Comparison of ENCODE assay signal across 18 cellular contexts in the genomic region with DNA sequence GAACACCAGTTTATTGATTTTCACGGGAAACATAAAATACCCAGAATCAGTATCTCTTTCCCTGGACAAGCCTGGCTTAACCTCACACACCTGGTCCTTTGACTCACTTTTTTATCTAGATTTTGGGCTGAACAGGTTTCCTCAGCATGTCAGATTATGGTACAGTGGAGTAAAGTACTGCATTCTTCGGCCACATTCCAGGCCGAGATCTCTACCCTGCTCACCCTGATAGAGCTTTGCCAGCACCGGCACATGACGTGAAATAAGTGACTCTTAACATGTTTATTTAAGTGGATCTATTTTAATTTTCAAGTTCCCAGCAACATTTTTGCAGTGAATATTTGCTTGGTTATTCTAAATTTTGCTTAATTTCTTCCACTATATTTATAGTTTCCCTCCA.
"Had no signal": no experiment of that assay in that cellular context is flagged by ENCODE, and none has a peak within 500 bp of the region (broad histone marks: within the 10 kb centered on the region; RNA-seq: fewer than 3 reads in every experiment).

No MANE protein-coding gene starts in this region.

- H3K9me3 Mint-ChIP-seq: natural killer cell treated with Interleukin-12 subunit alpha and Interleukin-12 subunit beta and Interleukin-15 and Interleukin-18, amount 100 ng/mL, for 72 hours; T-helper 2 cell treated with Interferon-gamma antibody and Interleukin-4, amounts not matched to agents 5 μg/mL and 100 μg/mL, for 36 hours had no signal

- H3K4me1 ChIP-seq: gastroesophageal sphincter, uterus had no signal

- H3K27me3 ChIP-seq: gastroesophageal sphincter, uterus had no signal

- H3K9me3 ChIP-seq: gastroesophageal sphincter, psoas muscle, uterus had no signal

- H3K27ac Mint-ChIP-seq: activated CD4-positive, alpha-beta T cell treated with anti-CD3 and anti-CD28 coated beads, Interleukin-2, amount 10 ng/mL, durations not matched to agents 24 days and 14 days; activated CD8-positive, alpha-beta T cell treated with anti-CD3 and anti-CD28 coated beads, Interleukin-2, amount 10 ng/mL, durations not matched to agents 7 days and 5 days; activated naive CD4-positive, alpha-beta T cell treated with anti-CD3 and anti-CD28 coated beads, Interleukin-2, amount 50 U/mL, for 72 hours; natural killer cell treated with Interleukin-12 subunit alpha and Interleukin-12 subunit beta and Interleukin-15 and Interleukin-18, amount 100 ng/mL, for 72 hours; T-helper 2 cell treated with Interferon-gamma antibody and Interleukin-4, amounts not matched to agents 5 μg/mL and 100 μg/mL, for 36 hours had no signal

- H3K4me3 ChIP-seq: gastroesophageal sphincter, psoas muscle, uterus had no signal

- DNase-seq: activated CD4-positive, alpha-beta T cell treated with anti-CD3 and anti-CD28 coated beads, Interleukin-2, amount 10 ng/mL, durations not matched to agents 24 days and 14 days; activated CD4-positive, CD25-positive, alpha-beta regulatory T cell; activated CD8-positive, alpha-beta memory T cell treated with anti-CD3 and anti-CD28 coated beads, Interleukin-2, amount 50 U/mL, for 4 hours; activated CD8-positive, alpha-beta T cell treated with anti-CD3 and anti-CD28 coated beads, Interleukin-2, amount 10 ng/mL, durations not matched to agents 7 days and 5 days; activated effector memory CD4-positive, alpha-beta T cell treated with anti-CD3 and anti-CD28 coated beads, Interleukin-2, amount 50 U/mL, for 16 hours; activated T-cell treated with anti-CD3 and anti-CD28 coated beads, Interleukin-2, amount 50 U/mL, for 48 hours; amygdala; left colon; mesenchymal stem cell; nucleus accumbens; psoas muscle; stimulated activated CD4-positive, alpha-beta T cell treated with anti-CD3 and anti-CD28 coated beads, Interleukin-1b, Interleukin-23, amount 100 ng/mL, for 48 hours; uterus had no signal

- H3K27ac ChIP-seq: gastroesophageal sphincter, psoas muscle, uterus had no signal

- ATAC-seq: activated CD8-positive, alpha-beta T cell treated with anti-CD3 and anti-CD28 coated beads, Interleukin-2, amount 10 ng/mL, durations not matched to agents 7 days and 5 days; activated naive CD4-positive, alpha-beta T cell treated with anti-CD3 and anti-CD28 coated beads, Interleukin-2, amount 50 U/mL, for 72 hours; gastroesophageal sphincter; left colon; natural killer cell treated with Interleukin-12 subunit alpha and Interleukin-12 subunit beta and Interleukin-15 and Interleukin-18, amount 100 ng/mL, for 72 hours; psoas muscle; sciatic nerve had no signal

- H3K36me3 ChIP-seq: gastroesophageal sphincter, uterus had no signal

- H3K4me3 Mint-ChIP-seq: activated CD4-positive, alpha-beta T cell treated with anti-CD3 and anti-CD28 coated beads, Interleukin-2, amount 10 ng/mL, durations not matched to agents 24 days and 14 days; activated CD8-positive, alpha-beta T cell treated with anti-CD3 and anti-CD28 coated beads, Interleukin-2, amount 10 ng/mL, durations not matched to agents 7 days and 5 days; natural killer cell treated with Interleukin-12 subunit alpha and Interleukin-12 subunit beta and Interleukin-15 and Interleukin-18, amount 100 ng/mL, for 72 hours; T-helper 2 cell treated with Interferon-gamma antibody and Interleukin-4, amounts not matched to agents 5 μg/mL and 100 μg/mL, for 36 hours had no signal

- H3K36me3 Mint-ChIP-seq: activated naive CD4-positive, alpha-beta T cell treated with anti-CD3 and anti-CD28 coated beads, Interleukin-2, amount 50 U/mL, for 72 hours; natural killer cell treated with Interleukin-12 subunit alpha and Interleukin-12 subunit beta and Interleukin-15 and Interleukin-18, amount 100 ng/mL, for 72 hours had no signal
